ENCODE assay signal across 19 cellular contexts in genomic region chr22:38017939-38018885, GRCh38. TPM values are rescaled to one million over a fixed set of nuclear protein-coding genes. Genes with fewer than 3 reads are reported as not detected.
DNase-seq lines count a peak whose midpoint lies in the region; ATAC-seq, FAIRE-seq and TF ChIP-seq lines count a peak whose summit lies in the region.
"Had no signal": no experiment of that assay in that cellular context is flagged by ENCODE, and none has a peak within 500 bp of the region (broad histone marks: within the 10 kb centered on the region; RNA-seq: fewer than 3 reads in every experiment).

No MANE protein-coding gene starts in this region.

- intact Hi-C loops in transverse colon (cut with DNase I; ENCODE audit: low total_unique reads), result no loop called here

- no peaks in the 10 kb centered on the region for H4K20me1 ChIP-seq in Loucy (ENCODE audit: insufficient read depth, low read length, poor library complexity, severe bottlenecking)

- no peak for TF ChIP-seq CTCF in Loucy (conservative IDR thresholded peaks at IDR 0.05; ENCODE audit: low read length)
- TF ChIP-seq CTCF in bronchial epithelial cell (IDR thresholded peaks at IDR 0.05; ENCODE audit: insufficient read depth, low read length, severe bottlenecking), result no peak
- no peak for TF ChIP-seq CTCF in suprapubic skin (IDR thresholded peaks at IDR 0.05)
- no peak for TF ChIP-seq CTCF in transverse colon (IDR thresholded peaks at IDR 0.05)

- ATAC-seq in HG02973 (IDR thresholded peaks at IDR 0.05; ENCODE audit: unreplicated experiment), result no peak
- ATAC-seq: activated CD8-positive, alpha-beta memory T cell treated with anti-CD3 and anti-CD28 coated beads, Interleukin-2, amount 10 ng/mL, durations not matched to agents 7 days and 5 days; naive thymus-derived CD8-positive, alpha-beta T cell; T-cell had no signal

- peaks cover 22% of the 10 kb centered on the region for H3K4me1 ChIP-seq in Loucy (ENCODE audit: insufficient read depth, low read length, poor library complexity, severe bottlenecking)
- peaks cover 7 to 19% of the 10 kb centered on the region in 2 donors for H3K4me1 ChIP-seq in muscle layer of duodenum (ENCODE audit: control insufficient read depth in 1 of 2, insufficient read depth in 2 of 2, low read length in 2 of 2)
- H3K4me1 ChIP-seq in suprapubic skin, result peaks cover 36% of the 10 kb centered on the region
- peaks cover 8 to 21% (median 17%) of the 10 kb centered on the region in 4 donors for H3K4me1 ChIP-seq in transverse colon

- peak overlapping the region; percentile 55 for H3K4me2 ChIP-seq in Loucy (ENCODE audit: low read depth, low read length, poor library complexity, severe bottlenecking)
- H3K4me2 ChIP-seq: GM23338 had no signal

- H3K9ac ChIP-seq in Loucy (ENCODE audit: low read depth, low read length, poor library complexity, severe bottlenecking), result peak overlapping the region; percentile 21

- FAIRE-seq in bronchial epithelial cell (lab: Jason Lieb, UNC), result peak; percentile 58
- FAIRE-seq: keratinocyte had no signal

- TF ChIP-seq POLR2A in suprapubic skin (IDR thresholded peaks at IDR 0.05) (no peak), transverse colon (IDR thresholded peaks at IDR 0.05) (no peak)

- H3K27me3 ChIP-seq in Loucy (ENCODE audit: insufficient read depth, low read length, poor library complexity, severe bottlenecking) (no peaks in the 10 kb centered on the region), bronchial epithelial cell (ENCODE audit: control insufficient read depth, insufficient read depth, low read length) (no peaks in the 10 kb centered on the region), muscle layer of duodenum (ENCODE audit: low read depth, low read length) (no peaks in the 10 kb centered on the region), suprapubic skin (no peaks in the 10 kb centered on the region), transverse colon (no peaks in the 10 kb centered on the region)

- no peaks in the 10 kb centered on the region for H3K36me3 ChIP-seq in Loucy (ENCODE audit: insufficient read depth, low read length)
- H3K36me3 ChIP-seq in bronchial epithelial cell (ENCODE audit: control insufficient read depth, insufficient read depth, low read length), result no peaks in the 10 kb centered on the region
- H3K36me3 ChIP-seq in muscle layer of duodenum (ENCODE audit: control insufficient read depth in 1 of 2, insufficient read depth in 2 of 2, low read length in 2 of 2), result no peaks in the 10 kb centered on the region
- H3K36me3 ChIP-seq in suprapubic skin, result no peaks in the 10 kb centered on the region
- H3K36me3 ChIP-seq in transverse colon, result no peaks in the 10 kb centered on the region

- no peaks in the 10 kb centered on the region for H3K79me2 ChIP-seq in Loucy (ENCODE audit: insufficient read depth, low read length)

- H3K9me3 ChIP-seq in Loucy (ENCODE audit: insufficient read depth, low read depth, low read length) (no peaks in the 10 kb centered on the region), muscle layer of duodenum (ENCODE audit: control insufficient read depth in 1 of 2, low read length in 2 of 2) (no peaks in the 10 kb centered on the region), suprapubic skin (no peaks in the 10 kb centered on the region), transverse colon (no peaks in the 10 kb centered on the region)

- DNase-seq in bronchial epithelial cell (ENCODE audit: low read depth) (no peak), suprapubic skin (ENCODE audit: low spot score in 2 of 2) (no peak), transverse colon (no peak), EL (no peak)
- DNase-seq: activated CD4-positive, alpha-beta T cell treated with anti-CD3 and anti-CD28 coated beads, Interleukin-2, amount 10 ng/mL, durations not matched to agents 24 days and 14 days; activated CD8-positive, alpha-beta memory T cell treated with anti-CD3 and anti-CD28 coated beads, Interleukin-2, amount 10 ng/mL, durations not matched to agents 7 days and 5 days; activated naive CD8-positive, alpha-beta T cell treated with anti-CD3 and anti-CD28 coated beads, Interleukin-2, amount 10 ng/mL, durations not matched to agents 7 days and 5 days; DMS79; naive thymus-derived CD8-positive, alpha-beta T cell; NCI-H187; NCI-H748 treated with DMSO at 0.1 percent for 48 hours; SHP77 treated with DMSO at 0.1 percent for 48 hours; T-cell had no signal

- H3F3A ChIP-seq in Loucy (ENCODE audit: low read depth), result no peaks in the 10 kb centered on the region

- no peaks in the 10 kb centered on the region for H3K9me2 ChIP-seq in Loucy (replicated peaks; ENCODE audit: low read depth, low read length)

- H2AFZ ChIP-seq in Loucy (ENCODE audit: low read length), result peak overlapping the region; percentile 49

- in situ Hi-C loops in transverse colon (cut with MboI; ENCODE audit: low pct_ligation_motif_present in 1 of 4, low pct_unique_long_range_greater_than_20kb in 1 of 4, low sequenced_read_pairs in 3 of 4), result no loop called here

- WGBS in suprapubic skin, result 77% methylated on average over 12 of the region's 12 CpGs
- WGBS in transverse colon (ENCODE audit: low coverage in 1 of 2), 2 donors, result 83% methylated on average over 12 of the region's 12 CpGs; no CpG with 5 or more reads in 1 of the 2 donors

- TF ChIP-seq EP300 in suprapubic skin (IDR thresholded peaks at IDR 0.05) (no peak), transverse colon (IDR thresholded peaks at IDR 0.05; ENCODE audit: low read depth) (no peak)

- H3K27ac ChIP-seq in muscle layer of duodenum (ENCODE audit: low read length) (peak overlapping the region; percentile 61), suprapubic skin (peak overlapping the region; percentile 90), transverse colon (peak overlapping the region in 2 of 4 donors; percentile 43 to 62)

- H3K4me3 ChIP-seq in Loucy (ENCODE audit: low read length, poor library complexity, severe bottlenecking) (no peak overlapping the region), bronchial epithelial cell (ENCODE audit: low read depth, low read length) (no peak overlapping the region), muscle layer of duodenum (ENCODE audit: low read depth in 1 of 2, low read length in 2 of 2) (no peak overlapping the region), suprapubic skin (no peak overlapping the region), transverse colon (no peak overlapping the region)
- H3K4me3 ChIP-seq: GM23338 had no signal

RNA-seq across cellular contexts. Expression of gene SOX10, which starts 33.9 kb away (rescaled TPM):
- total RNA-seq in bronchial epithelial cell (not detected in 2 replicates), suprapubic skin (10 to 100 TPM; 15.2 to 30.8 (median 20.5) TPM), transverse colon (1 to 10 TPM; 1.2 to 4.9 (median 3.5) TPM)
- total RNA-seq: activated CD4-positive, alpha-beta T cell treated with anti-CD3 and anti-CD28 coated beads, Interleukin-2, amount 10 ng/mL, durations not matched to agents 24 days and 14 days; activated CD8-positive, alpha-beta memory T cell treated with anti-CD3 and anti-CD28 coated beads, Interleukin-2, amount 10 ng/mL, durations not matched to agents 7 days and 5 days; activated naive CD8-positive, alpha-beta T cell treated with anti-CD3 and anti-CD28 coated beads, Interleukin-2, amount 10 ng/mL, durations not matched to agents 7 days and 5 days; naive thymus-derived CD8-positive, alpha-beta T cell; OCI-LY7; T-cell had no signal

RNA-seq across cellular contexts. Expression of gene PICK1, which starts 39.0 kb away (rescaled TPM):
- total RNA-seq in bronchial epithelial cell (27.9 and 31.6 TPM in 2 replicates), suprapubic skin (10 to 100 TPM; 36.7 to 72.0 (median 61.5) TPM), transverse colon (100 to 1,000 TPM in 1 of 4 donors, 10 to 100 TPM in 3; 34.3 to 127 (median 69.3) TPM)
